ENCODE assay signal across 23 cellular contexts in the genomic region with DNA sequence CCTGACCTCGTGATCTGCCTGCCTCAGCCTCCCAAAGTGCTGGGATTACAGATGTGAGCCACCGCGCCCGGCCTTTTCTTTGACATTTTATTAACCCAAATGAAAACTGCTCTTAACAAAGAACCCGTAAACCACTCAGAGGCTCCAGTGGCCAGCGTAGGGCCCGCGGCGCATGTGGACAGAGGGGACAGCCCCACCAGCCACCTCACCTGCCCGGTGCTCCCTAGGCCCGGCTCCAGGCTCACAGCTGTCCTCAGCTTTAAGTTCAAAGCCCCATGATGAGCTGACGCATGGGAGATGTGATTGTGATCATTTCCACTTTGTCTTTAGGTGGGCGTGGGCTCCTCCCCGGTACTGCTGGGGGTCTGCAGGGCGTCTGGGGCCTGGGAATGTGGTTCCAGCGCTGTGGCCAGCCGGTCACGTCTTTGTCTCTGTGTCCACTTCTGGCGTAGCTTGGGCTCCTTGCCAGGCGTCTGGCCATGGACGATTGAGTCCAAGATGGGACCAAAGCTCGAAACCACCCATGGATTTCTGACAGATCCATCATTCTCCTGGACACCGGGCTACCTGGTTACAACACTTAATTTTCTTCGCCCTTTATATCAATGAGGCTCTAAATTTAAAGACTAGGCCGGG. TPM values are rescaled to one million over a fixed set of nuclear protein-coding genes. Genes with fewer than 3 reads are reported as not detected.
DNase-seq lines count a peak whose midpoint lies in the region; ATAC-seq, FAIRE-seq and TF ChIP-seq lines count a peak whose summit lies in the region.
"Had no signal": no experiment of that assay in that cellular context is flagged by ENCODE, and none has a peak within 500 bp of the region (broad histone marks: within the 10 kb centered on the region; RNA-seq: fewer than 3 reads in every experiment).

No MANE protein-coding gene starts in this region.

- H3K4me3 ChIP-seq in heart left ventricle (no peak overlapping the region), K562 (no peak overlapping the region)
- H3K4me3 ChIP-seq: BLaER1 treated with 17β-estradiol and CSF1 and Interleukin-3, amounts not matched to agents 10 nM and 100 nM had no signal

- TF ChIP-seq POLR2A in heart left ventricle (IDR thresholded peaks at IDR 0.05), result no peak
- TF ChIP-seq POLR2A in K562 (conservative IDR thresholded peaks at IDR 0.05), result no peak

- H3K36me3 ChIP-seq in heart left ventricle, result peaks cover 0 to 3% (median 0%) of the 10 kb centered on the region in 9 donors
- no peaks in the 10 kb centered on the region for H3K36me3 ChIP-seq in K562 (ENCODE audit: control insufficient read depth, insufficient read depth, low read length)
- H3K36me3 ChIP-seq: BE2C; BLaER1 treated with 17β-estradiol and CSF1 and Interleukin-3, amounts not matched to agents 10 nM and 100 nM had no signal

- no peak for TF ChIP-seq EP300 in K562 (IDR thresholded peaks at IDR 0.05; ENCODE audit: low read length)

- no TSS peak for BruUV-seq in K562 (replicated peaks; lab: Mats Ljungman, UMichigan)

- no peak for TF ChIP-seq RAD21 in K562 (CRISPR knock-in tag; conservative IDR thresholded peaks at IDR 0.05 in 1 of 2, IDR thresholded peaks at IDR 0.05 in 1 of 2)

- no peaks in the 10 kb centered on the region for H3K4me1 ChIP-seq in heart left ventricle
- H3K4me1 ChIP-seq in K562 (replicated peaks in 1 of 2; ENCODE audit: control insufficient read depth in 2 of 2, insufficient read depth in 2 of 2, low read length in 2 of 2), result peaks cover 0 to 47% of the 10 kb centered on the region in 2 experiments; a peak in 2 of 5 replicates
- H3K4me1 ChIP-seq: BE2C, Caco-2 had no signal

- no peak overlapping the region for H3K9ac ChIP-seq in K562 (ENCODE audit: insufficient read depth in 1 of 2, low read depth in 2 of 2, low read length in 2 of 2)
- H3K9ac ChIP-seq: BLaER1 treated with 17β-estradiol and CSF1 and Interleukin-3, amounts not matched to agents 10 nM and 100 nM had no signal

- peaks cover 9% of the 10 kb centered on the region for H3K9me1 ChIP-seq in K562 (ENCODE audit: control insufficient read depth, insufficient read depth, low read length)

- H3K27ac ChIP-seq in heart left ventricle (no peak overlapping the region), K562 (ENCODE audit: extremely low read depth, low read depth, low read length) (no peak overlapping the region)
- H3K27ac ChIP-seq: BLaER1 treated with 17β-estradiol and CSF1 and Interleukin-3, amounts not matched to agents 10 nM and 100 nM; C4-2B had no signal

- POLR2A ChIA-PET in K562 (lab: Yijun Ruan, JAX), result interaction anchor here (0.5 to 1.0 kb wide), 2 partner anchors 13 to 22 kb away, joined by 3 read pairs; no protein-coding TSS in a partner anchor

- H3K4me2 ChIP-seq in K562 (ENCODE audit: insufficient read depth, low read length), result no peak overlapping the region

- intact Hi-C loops in heart left ventricle (cut with DNase I) (no loop called here), left ventricle myocardium superior (cut with micrococcal nuclease) (no loop called here), K562 (cut with micrococcal nuclease) (no loop called here)

- no peak overlapping the region for H2AFZ ChIP-seq in K562 (ENCODE audit: low read depth, low read length)

- in situ Hi-C loops in K562 (cut with MboI), result no loop called here

- DNase-seq in heart left ventricle (peak in 3 of 5 donors; percentile 6 to 54 (median 10)), left ventricle myocardium superior (no peak), K562 (ENCODE audit: extremely low read depth in 1 of 4, low spot score in 3 of 4) (no peak), GM20000 (ENCODE audit: low spot score) (no peak), NCI-H345 treated with DMSO at 0.1 percent for 48 hours (lab: John Stamatoyannopoulos, UW; ENCODE audit: unreplicated experiment) (no peak)
- DNase-seq: 8988T; ACHN; BE2C; Caco-2; Calu3; CD4-positive, alpha-beta T cell; CD8-positive, alpha-beta T cell; DMS79 treated with DMSO at 0.1 percent for 48 hours; GF-D8 had no signal

- no peak for FAIRE-seq in K562 (lab: Jason Lieb, UNC)
- FAIRE-seq: A204.1, D721Med, G401.6, GM12891, GM19239 had no signal

- 0 out of 2 replicates have a peak, but pooled peaks cover 5% of the 10 kb centered on the region for H4K20me1 ChIP-seq in K562 (replicated peaks; ENCODE audit: control insufficient read depth, insufficient read depth, low read length)

- CTCF ChIA-PET in K562 (lab: Yijun Ruan, JAX; ENCODE audit: low intra/inter-chr PET ratio), result no interaction called here

- H3K79me2 ChIP-seq in K562 (ENCODE audit: control insufficient read depth, insufficient read depth, low read length), result no peaks in the 10 kb centered on the region

- 90 to 94% (median 91%) methylated on average over 22 to 25 of the region's 25 CpGs for WGBS in heart left ventricle, 4 donors
- WGBS in K562 (ENCODE audit: insufficient coverage, low coverage, missing lambda C conversion rate), result 15% methylated on average over 25 of the region's 25 CpGs

- ATAC-seq in heart left ventricle (no peak), left ventricle myocardium superior (no peak), K562 (no peak)
- ATAC-seq: CD8-positive, alpha-beta T cell had no signal

- TF ChIP-seq CTCF in heart left ventricle (IDR thresholded peaks at IDR 0.05) (no peak), K562 (IDR thresholded peaks at IDR 0.05 in 2 of 3, conservative IDR thresholded peaks at IDR 0.05 in 1 of 3; ENCODE audit: insufficient read depth in 2 of 3, low read depth in 1 of 3, low read length in 3 of 3) (no peak), GM20000 (IDR thresholded peaks at IDR 0.05; ENCODE audit: extremely low read depth, missing control alignments) (no peak)

- H3K9me3 ChIP-seq in heart left ventricle (no peaks in the 10 kb centered on the region), K562 (replicated peaks; ENCODE audit: control insufficient read depth, insufficient read depth, low read depth, low read length) (no peaks in the 10 kb centered on the region)
- H3K9me3 ChIP-seq: BE2C, Caco-2 had no signal

- H3K27me3 ChIP-seq in heart left ventricle (peaks cover 0 to 1% (median 0%) of the 10 kb centered on the region in 9 donors), K562 (ENCODE audit: control insufficient read depth in 2 of 2, insufficient read depth in 2 of 2, low read length in 2 of 2) (peaks cover 27 to 69% of the 10 kb centered on the region in 2 experiments)

RNA-seq across cellular contexts. Expression of a gene that starts 6.9 kb away (rescaled TPM):
- total RNA-seq in heart left ventricle (10 to 100 TPM; 12.5 to 17.3 (median 16.4) TPM), left ventricle myocardium superior (20.8 TPM), K562 (2014; rRNA removed) (1.6 and 2.3 TPM in 2 replicates), K562 (2014; rRNA removed; fragmentation: Illumina TruSeq; extraction: Trizol) (0.45 and 0.84 TPM in 2 replicates), K562 (2015; rRNA removed; fragmentation: Illumina TruSeq; extraction: Trizol) (0.69 and 0.83 TPM in 2 replicates), K562 (2021) (3.1 and 3.5 TPM in 2 replicates)
- polyA plus RNA-seq in heart left ventricle (10 to 100 TPM; 16.7 to 20.7 TPM), K562 (2011; rRNA removed) (1.7 and 1.9 TPM in 2 replicates), K562 (2014; fragmentation: Illumina TruSeq; extraction: Trizol) (1.3 TPM in 2 replicates), K562 (2014; fragmentation: Nextera tagmentation; extraction: Ambion mirVana) (under 1 TPM; 0.07 to 0.25 TPM), K562 (2014; rRNA removed) (2.3 and 2.9 TPM in 2 replicates)
- total RNA-seq in K562 (2011; cell fraction: chromatin; rRNA removed; ENCODE audit: low replicate concordance), result 5.9 and 8.3 TPM in 2 replicates
- total RNA-seq in K562 (2011; cell fraction: nucleolus; rRNA removed), result 4.3 and 5.5 TPM in 2 replicates
- 4.7 and 5.4 TPM in 2 replicates for total RNA-seq in K562 (2011; cell fraction: nucleoplasm; rRNA removed)
- 0.87 and 2.2 TPM in 2 replicates for polyA plus RNA-seq in K562 (2011; cell fraction: cytosol; rRNA removed)
- 5.3 and 9.5 TPM in 2 replicates for polyA plus RNA-seq in K562 (2011; cell fraction: nucleus; rRNA removed)
- polyA plus RNA-seq in K562 (2012), result 1.2 and 4.5 TPM in 2 replicates
- 0.60 and 1.4 TPM in 2 replicates for polyA minus RNA-seq in K562 (2011; rRNA and poly(A)+ RNA removed)
- 1.5 and 1.8 TPM in 2 replicates for polyA minus RNA-seq in K562 (2011; cell fraction: cytosol; rRNA and poly(A)+ RNA removed)
- 0.81 and 1.7 TPM in 2 replicates for polyA minus RNA-seq in K562 (2011; cell fraction: nucleus; rRNA and poly(A)+ RNA removed)

RNA-seq across cellular contexts. Expression of a gene that starts 37.9 kb away (rescaled TPM):
- total RNA-seq in heart left ventricle (1 to 10 TPM in 2 of 9 donors, under 1 TPM in 5, not detected in 2; 0.21 to 1.1 (median 0.61) TPM), left ventricle myocardium superior (0.20 TPM), K562 (2014; rRNA removed) (not detected in 2 replicates), K562 (2014; rRNA removed; fragmentation: Illumina TruSeq; extraction: Trizol) (0.07 TPM in 1 of 2 replicates, not detected in the other), K562 (2015; rRNA removed; fragmentation: Illumina TruSeq; extraction: Trizol) (not detected in 2 replicates), K562 (2021) (not detected in 2 replicates)
- polyA plus RNA-seq in heart left ventricle (under 1 TPM; 0.65 to 0.67 TPM), K562 (2011; rRNA removed) (not detected in 2 replicates), K562 (2014; fragmentation: Illumina TruSeq; extraction: Trizol) (not detected in 2 replicates), K562 (2014; fragmentation: Nextera tagmentation; extraction: Ambion mirVana) (not detected), K562 (2014; rRNA removed) (not detected in 2 replicates)
- not detected in 2 replicates for total RNA-seq in K562 (2011; cell fraction: chromatin; rRNA removed; ENCODE audit: low replicate concordance)
- not detected in 2 replicates for total RNA-seq in K562 (2011; cell fraction: nucleolus; rRNA removed)
- not detected in 2 replicates for total RNA-seq in K562 (2011; cell fraction: nucleoplasm; rRNA removed)
- polyA plus RNA-seq in K562 (2011; cell fraction: cytosol; rRNA removed), result not detected in 2 replicates
- polyA plus RNA-seq in K562 (2011; cell fraction: nucleus; rRNA removed), result not detected in 2 replicates
- polyA plus RNA-seq in K562 (2012), result 0.04 and 0.07 TPM in 2 replicates
- polyA minus RNA-seq in K562 (2011; rRNA and poly(A)+ RNA removed), result not detected in 2 replicates
- not detected in 2 replicates for polyA minus RNA-seq in K562 (2011; cell fraction: cytosol; rRNA and poly(A)+ RNA removed)
- polyA minus RNA-seq in K562 (2011; cell fraction: nucleus; rRNA and poly(A)+ RNA removed), result not detected in 2 replicates
- total RNA-seq: A673, Calu3 had no signal
- polyA plus RNA-seq: AG04450 had no signal

RNA-seq across cellular contexts. Expression of a gene that starts 53.5 kb away (rescaled TPM):
- total RNA-seq in heart left ventricle, result under 1 TPM in 2 of 9 donors, not detected in 7; 0.07 to 0.33 TPM
- under 1 TPM in 1 of 2 donors, not detected in 1; 0.03 TPM for polyA plus RNA-seq in heart left ventricle
- not detected for total RNA-seq in left ventricle myocardium superior
- not detected in 2 replicates for total RNA-seq in K562 (2011; cell fraction: chromatin; rRNA removed; ENCODE audit: low replicate concordance)
- not detected in 2 replicates for total RNA-seq in K562 (2011; cell fraction: nucleolus; rRNA removed)
- total RNA-seq in K562 (2011; cell fraction: nucleoplasm; rRNA removed), result not detected in 2 replicates
- 0.04 and 0.05 TPM in 2 replicates for total RNA-seq in K562 (2014; rRNA removed)
- total RNA-seq in K562 (2014; rRNA removed; fragmentation: Illumina TruSeq; extraction: Trizol), result 0.15 and 0.41 TPM in 2 replicates
- total RNA-seq in K562 (2015; rRNA removed; fragmentation: Illumina TruSeq; extraction: Trizol), result 0.08 TPM in 1 of 2 replicates, not detected in the other
- not detected in 2 replicates for total RNA-seq in K562 (2021)
- not detected in 2 replicates for polyA plus RNA-seq in K562 (2011; rRNA removed)
- polyA plus RNA-seq in K562 (2011; cell fraction: cytosol; rRNA removed), result not detected in 2 replicates
- not detected in 2 replicates for polyA plus RNA-seq in K562 (2011; cell fraction: nucleus; rRNA removed)
- polyA plus RNA-seq in K562 (2012), result 0.05 and 2.2 TPM in 2 replicates
- not detected in 2 replicates for polyA plus RNA-seq in K562 (2014; fragmentation: Illumina TruSeq; extraction: Trizol)
- not detected for polyA plus RNA-seq in K562 (2014; fragmentation: Nextera tagmentation; extraction: Ambion mirVana)
- 0.03 and 0.04 TPM in 2 replicates for polyA plus RNA-seq in K562 (2014; rRNA removed)
- polyA minus RNA-seq in K562 (2011; rRNA and poly(A)+ RNA removed), result not detected in 2 replicates
- not detected in 2 replicates for polyA minus RNA-seq in K562 (2011; cell fraction: cytosol; rRNA and poly(A)+ RNA removed)
- polyA minus RNA-seq in K562 (2011; cell fraction: nucleus; rRNA and poly(A)+ RNA removed), result not detected in 2 replicates
- total RNA-seq: A673; Caco-2; Calu3; CD4-positive, alpha-beta T cell; CD8-positive, alpha-beta T cell had no signal
- polyA plus RNA-seq: AG04450 had no signal

Comparison
In these comparisons a context has a peak if more than half of its experiments do, and no peak if none do; other contexts are left out.
1. DNase-seq: peak in heart left ventricle (3 of 5); none in left ventricle myocardium superior (single experiment), K562 (0 of 4), GM20000 (single experiment) and NCI-H345 treated with DMSO at 0.1 percent for 48 hours (single experiment).